In genomic region chr5:37136694-37137093, GRCh38 we compare ENCODE assay signal across 28 cellular contexts.
"Had no signal": no experiment of that assay in that cellular context is flagged by ENCODE, and none has a peak within 500 bp of the region (broad histone marks: within the 10 kb centered on the region; RNA-seq: fewer than 3 reads in every experiment).

No MANE protein-coding gene starts in this region.

- DNase-seq: stimulated activated CD4-positive, alpha-beta T cell treated with anti-CD3 and anti-CD28 coated beads, Interleukin-2, amount 100 ng/mL, for 48 hours; stimulated activated CD4-positive, alpha-beta T cell treated with anti-CD3 and anti-CD28 coated beads, Interleukin-4, amount 100 ng/mL, for 1 hour; stimulated activated CD4-positive, alpha-beta T cell treated with anti-CD3 and anti-CD28 coated beads, Interleukin-4, amount 100 ng/mL, for 24 hours; stimulated activated CD4-positive, alpha-beta T cell treated with anti-CD3 and anti-CD28 coated beads, Interleukin-4, amount 100 ng/mL, for 4 hours; stimulated activated CD8-positive, alpha-beta memory T cell treated with anti-CD3 and anti-CD28 coated beads, Interleukin-4, amount 100 ng/mL, for 48 hours; stimulated activated naive B cell treated with anti-CD40 and anti-IgM and Interleukin-4, amounts not matched to agents 10 μg/mL and 1 μg/mL and 100 μg/mL, for 72 hours; stimulated activated naive CD4-positive, alpha-beta T cell; stimulated activated naive CD4-positive, alpha-beta T cell treated with Interleukin-2 at 50 U/mL for 16 hours; stimulated activated naive CD8-positive, alpha-beta T cell treated with anti-CD3 and anti-CD28 coated beads, Interleukin-15, amount 100 ng/mL, for 72 hours; stimulated activated naive CD8-positive, alpha-beta T cell treated with anti-CD3 and anti-CD28 coated beads, Interleukin-15, Interleukin-2, amounts not matched to agents 100 U/mL and 50 U/mL, for 24 hours; stomach; substantia nigra; testis; thyroid gland; tibial artery; transverse colon; trophoblast cell; upper lobe of left lung; upper lobe of right lung; uterus had no signal

- H3K36me3 ChIP-seq: uterus had no signal

- H3K4me1 Mint-ChIP-seq: stimulated activated effector memory CD8-positive, alpha-beta T cell treated with anti-CD3 and anti-CD28 coated beads, Interleukin-12 subunit alpha, Interleukin-12 subunit beta, amount 100 ng/mL, for 72 hours; stimulated activated memory B cell treated with anti-CD40 and anti-IgM and Interleukin-4, amounts not matched to agents 10 μg/mL and 1 μg/mL and 100 μg/mL, for 72 hours; stimulated activated naive B cell treated with anti-CD40 and anti-IgM and Interleukin-4, amounts not matched to agents 10 μg/mL and 1 μg/mL and 100 μg/mL, for 72 hours; stimulated activated naive CD8-positive, alpha-beta T cell treated with anti-CD3 and anti-CD28 coated beads, Interleukin-15, amount 100 ng/mL, for 72 hours had no signal

- H3K9me3 ChIP-seq: suprapubic skin, testis, thoracic aorta, thyroid gland, tibial artery, tibial nerve, transverse colon, upper lobe of left lung, upper lobe of right lung, uterus, vagina had no signal

- H3K27me3 ChIP-seq: stomach, suprapubic skin, testis, thyroid gland, tibial artery, tibial nerve, transverse colon, upper lobe of left lung, upper lobe of right lung, uterus, vagina had no signal

- H3K27me3 Mint-ChIP-seq: stimulated activated memory B cell treated with anti-CD40 and anti-IgM and Interleukin-4, amounts not matched to agents 10 μg/mL and 1 μg/mL and 100 μg/mL, for 72 hours; stimulated activated naive B cell treated with anti-CD40 and anti-IgM and Interleukin-4, amounts not matched to agents 10 μg/mL and 1 μg/mL and 100 μg/mL, for 72 hours; stimulated activated naive CD8-positive, alpha-beta T cell treated with anti-CD3 and anti-CD28 coated beads, Interleukin-15, amount 100 ng/mL, for 72 hours; stimulated activated naive CD8-positive, alpha-beta T cell treated with anti-CD3 and anti-CD28 coated beads, Interleukin-15, Interleukin-2, amounts not matched to agents 100 ng/mL and 50 ng/mL, for 24 hours had no signal

- H3K4me3 Mint-ChIP-seq: stimulated activated effector memory CD8-positive, alpha-beta T cell treated with anti-CD3 and anti-CD28 coated beads, Interleukin-12 subunit alpha, Interleukin-12 subunit beta, amount 100 ng/mL, for 72 hours; stimulated activated memory B cell treated with anti-CD40 and anti-IgM and Interleukin-4, amounts not matched to agents 10 μg/mL and 1 μg/mL and 100 μg/mL, for 72 hours; stimulated activated naive B cell treated with anti-CD40 and anti-IgM and Interleukin-4, amounts not matched to agents 10 μg/mL and 1 μg/mL and 100 μg/mL, for 72 hours; stimulated activated naive CD8-positive, alpha-beta T cell treated with anti-CD3 and anti-CD28 coated beads, Interleukin-15, amount 100 ng/mL, for 72 hours; stimulated activated naive CD8-positive, alpha-beta T cell treated with anti-CD3 and anti-CD28 coated beads, Interleukin-15, Interleukin-2, amounts not matched to agents 100 ng/mL and 50 ng/mL, for 24 hours had no signal

- H3K4me3 ChIP-seq: stomach, suprapubic skin, testis, thoracic aorta, thyroid gland, tibial artery, tibial nerve, transverse colon, upper lobe of left lung, upper lobe of right lung, uterus, vagina had no signal

- H3K4me1 ChIP-seq: stomach, suprapubic skin, testis, thyroid gland, tibial artery, tibial nerve, transverse colon, upper lobe of left lung, upper lobe of right lung, uterus, vagina had no signal

- ATAC-seq: stimulated activated effector memory CD8-positive, alpha-beta T cell treated with anti-CD3 and anti-CD28 coated beads, Interleukin-12 subunit alpha, Interleukin-12 subunit beta, amount 100 ng/mL, for 72 hours; stimulated activated memory B cell treated with anti-CD40 and anti-IgM and Interleukin-4, amounts not matched to agents 10 μg/mL and 1 μg/mL and 100 μg/mL, for 72 hours; stimulated activated naive B cell treated with anti-CD40 and anti-IgM and Interleukin-4, amounts not matched to agents 10 μg/mL and 1 μg/mL and 100 μg/mL, for 72 hours; stimulated activated naive CD8-positive, alpha-beta T cell treated with anti-CD3 and anti-CD28 coated beads, Interleukin-15, amount 100 ng/mL, for 72 hours; stimulated activated naive CD8-positive, alpha-beta T cell treated with anti-CD3 and anti-CD28 coated beads, Interleukin-15, Interleukin-2, amounts not matched to agents 100 U/mL and 50 U/mL, for 24 hours; upper lobe of right lung had no signal

- H3K27ac Mint-ChIP-seq: stimulated activated effector memory CD8-positive, alpha-beta T cell treated with anti-CD3 and anti-CD28 coated beads, Interleukin-12 subunit alpha, Interleukin-12 subunit beta, amount 100 ng/mL, for 72 hours; stimulated activated memory B cell treated with anti-CD40 and anti-IgM and Interleukin-4, amounts not matched to agents 10 μg/mL and 1 μg/mL and 100 μg/mL, for 72 hours; stimulated activated naive B cell treated with anti-CD40 and anti-IgM and Interleukin-4, amounts not matched to agents 10 μg/mL and 1 μg/mL and 100 μg/mL, for 72 hours; stimulated activated naive CD8-positive, alpha-beta T cell treated with anti-CD3 and anti-CD28 coated beads, Interleukin-15, amount 100 ng/mL, for 72 hours; stimulated activated naive CD8-positive, alpha-beta T cell treated with anti-CD3 and anti-CD28 coated beads, Interleukin-15, Interleukin-2, amounts not matched to agents 100 ng/mL and 50 ng/mL, for 24 hours had no signal

- FAIRE-seq: urothelium cell line had no signal

- H3K27ac ChIP-seq: stomach, suprapubic skin, testis, thoracic aorta, thyroid gland, tibial artery, tibial nerve, transverse colon, upper lobe of left lung, upper lobe of right lung, uterus, vagina had no signal
